ENCODE assay signal across 8 cellular contexts in genomic region chr3:181712505-181713299, GRCh38. TPM values are rescaled to one million over a fixed set of nuclear protein-coding genes. Genes with fewer than 3 reads are reported as not detected.
DNase-seq lines count a peak whose midpoint lies in the region; ATAC-seq and TF ChIP-seq lines count a peak whose summit lies in the region.

No MANE protein-coding gene starts in this region.

- POLR2A ChIA-PET in activated CD8-positive, alpha-beta T cell treated with anti-CD3 and anti-CD28 coated beads for 36 hours (lab: Charles Lee): no interaction called here

- H3K36me3 ChIP-seq in upper lobe of left lung: no peaks in the 10 kb centered on the region

- H3K4me1 ChIP-seq in upper lobe of left lung: peaks cover 22 to 35% (median 27%) of the 10 kb centered on the region in 4 donors

- TF ChIP-seq CTCF in activated CD8-positive, alpha-beta T cell treated with anti-CD3 and anti-CD28 coated beads for 36 hours (IDR thresholded peaks at IDR 0.05): no peak
- TF ChIP-seq CTCF in upper lobe of left lung (IDR thresholded peaks at IDR 0.05): no peak

- H3K4me3 ChIP-seq in upper lobe of left lung: peak overlapping the region in 3 of 4 donors; percentile 22 to 43 (median 42)

- TF ChIP-seq EP300 in upper lobe of left lung (IDR thresholded peaks at IDR 0.05): no peak

- CTCF ChIA-PET in activated CD8-positive, alpha-beta T cell treated with anti-CD3 and anti-CD28 coated beads for 36 hours (lab: Charles Lee): interaction anchor here (1.1 to 2.5 kb wide), 4 partner anchors 10 to 971 kb away, joined by 4 to 10 read pairs (median 6); no protein-coding TSS in a partner anchor
- CTCF ChIA-PET in activated naive CD4-positive, alpha-beta T cell treated with anti-CD3 and anti-CD28 coated beads for 36 hours (lab: Charles Lee): no interaction called here

- WGBS in upper lobe of left lung, 2 donors: 6 to 7% methylated on average over 12 to 62 of the region's 70 CpGs

- TF ChIP-seq POLR2A in upper lobe of left lung (IDR thresholded peaks at IDR 0.05): no peak

- H3K9me3 ChIP-seq in upper lobe of left lung: no peaks in the 10 kb centered on the region

- H3K36me3 Mint-ChIP-seq in activated T-cell treated with anti-CD3 and anti-CD28 coated beads, Interleukin-2, amount 50 U/mL, for 4 hours (ENCODE audit: insufficient read depth): peaks cover 2% of the 10 kb centered on the region
- H3K36me3 Mint-ChIP-seq in activated CD8-positive, alpha-beta T cell treated with anti-CD3 and anti-CD28 coated beads for 36 hours (ENCODE audit: low read depth): peaks cover 3% of the 10 kb centered on the region
- H3K36me3 Mint-ChIP-seq in activated naive CD4-positive, alpha-beta T cell treated with anti-CD3 and anti-CD28 coated beads for 36 hours (ENCODE audit: low read depth): no peaks in the 10 kb centered on the region

- DNase-seq in activated T-cell treated with anti-CD3 and anti-CD28 coated beads, Interleukin-2, amount 50 U/mL, for 4 hours: no peak
- no peak for DNase-seq in activated T-cell treated with anti-CD3 and anti-CD28 coated beads, Interleukin-2, amount 50 U/mL, for 48 hours
- peak; percentile 33 for DNase-seq in activated CD8-positive, alpha-beta T cell treated with anti-CD3 and anti-CD28 coated beads for 36 hours
- no peak for DNase-seq in left colon
- peak in 1 of 2 donors; percentile 84 for DNase-seq in upper lobe of left lung
- no peak for DNase-seq in GM19240 (ENCODE audit: insufficient read length, low spot score)
- no peak for DNase-seq in activated effector memory CD4-positive, alpha-beta T cell treated with anti-CD3 and anti-CD28 coated beads, Interleukin-2, amount 50 U/mL, for 16 hours
- DNase-seq in activated naive CD4-positive, alpha-beta T cell treated with anti-CD3 and anti-CD28 coated beads for 36 hours: no peak

- H3K4me1 Mint-ChIP-seq in activated T-cell treated with anti-CD3 and anti-CD28 coated beads, Interleukin-2, amount 50 U/mL, for 4 hours (ENCODE audit: low read depth): peaks cover 8% of the 10 kb centered on the region
- H3K4me1 Mint-ChIP-seq in activated CD8-positive, alpha-beta T cell treated with anti-CD3 and anti-CD28 coated beads for 36 hours (ENCODE audit: low read depth): peaks cover 5% of the 10 kb centered on the region
- H3K4me1 Mint-ChIP-seq in activated naive CD4-positive, alpha-beta T cell treated with anti-CD3 and anti-CD28 coated beads for 36 hours (ENCODE audit: low read depth): peaks cover 10% of the 10 kb centered on the region

- H3K27ac Mint-ChIP-seq in activated CD8-positive, alpha-beta T cell treated with anti-CD3 and anti-CD28 coated beads for 36 hours: no peak overlapping the region
- no peak overlapping the region for H3K27ac Mint-ChIP-seq in activated naive CD4-positive, alpha-beta T cell treated with anti-CD3 and anti-CD28 coated beads for 36 hours

- peak; percentile 10 to 38 for ATAC-seq in activated T-cell treated with anti-CD3 and anti-CD28 coated beads, Interleukin-2, amount 50 U/mL, for 4 hours
- ATAC-seq in activated CD8-positive, alpha-beta T cell treated with anti-CD3 and anti-CD28 coated beads for 36 hours: peak; percentile 34
- ATAC-seq in left colon: peak; percentile 47
- ATAC-seq in upper lobe of left lung (ENCODE audit: low FRiP score in 2 of 2): peak; percentile 37 to 74

- H3K9me3 Mint-ChIP-seq in activated T-cell treated with anti-CD3 and anti-CD28 coated beads, Interleukin-2, amount 50 U/mL, for 4 hours: peaks cover 9% of the 10 kb centered on the region
- H3K9me3 Mint-ChIP-seq in activated CD8-positive, alpha-beta T cell treated with anti-CD3 and anti-CD28 coated beads for 36 hours: peaks cover 6% of the 10 kb centered on the region
- H3K9me3 Mint-ChIP-seq in activated naive CD4-positive, alpha-beta T cell treated with anti-CD3 and anti-CD28 coated beads for 36 hours: peaks cover 2% of the 10 kb centered on the region

- H3K27me3 ChIP-seq in upper lobe of left lung: peaks cover 0 to 60% (median 36%) of the 10 kb centered on the region in 4 donors

- H3K27ac ChIP-seq in upper lobe of left lung: peak overlapping the region in 1 of 4 donors; percentile 4

- intact Hi-C loops in activated CD8-positive, alpha-beta T cell treated with anti-CD3 and anti-CD28 coated beads for 36 hours (cut with micrococcal nuclease): no loop called here
- intact Hi-C loops in left colon (cut with DNase I, micrococcal nuclease): loop anchor here in 1 of 2 donors (5.0 kb wide), 1 partner anchor 545 kb away; no protein-coding TSS in a partner anchor
- intact Hi-C loops in activated naive CD4-positive, alpha-beta T cell treated with anti-CD3 and anti-CD28 coated beads for 36 hours (cut with micrococcal nuclease): loop anchor here (1.0 kb wide), 1 partner anchor 10 kb away; no protein-coding TSS in a partner anchor

- no peak overlapping the region for H3K4me3 Mint-ChIP-seq in activated T-cell treated with anti-CD3 and anti-CD28 coated beads, Interleukin-2, amount 50 U/mL, for 4 hours
- peak overlapping the region; percentile 5 for H3K4me3 Mint-ChIP-seq in activated CD8-positive, alpha-beta T cell treated with anti-CD3 and anti-CD28 coated beads for 36 hours
- no peak overlapping the region for H3K4me3 Mint-ChIP-seq in activated naive CD4-positive, alpha-beta T cell treated with anti-CD3 and anti-CD28 coated beads for 36 hours

- H3K27me3 Mint-ChIP-seq in activated T-cell treated with anti-CD3 and anti-CD28 coated beads, Interleukin-2, amount 50 U/mL, for 4 hours (ENCODE audit: low read depth): peaks cover 71% of the 10 kb centered on the region
- H3K27me3 Mint-ChIP-seq in activated CD8-positive, alpha-beta T cell treated with anti-CD3 and anti-CD28 coated beads for 36 hours: peaks cover 49% of the 10 kb centered on the region
- H3K27me3 Mint-ChIP-seq in activated naive CD4-positive, alpha-beta T cell treated with anti-CD3 and anti-CD28 coated beads for 36 hours (ENCODE audit: low read depth): peaks cover 57% of the 10 kb centered on the region

RNA-seq across cellular contexts. Expression of gene SOX2, which starts 1.0 kb away (rescaled TPM):
- under 1 TPM in 1 of 3 donors, not detected in 2; 0.08 TPM for total RNA-seq in activated T-cell treated with anti-CD3 and anti-CD28 coated beads, Interleukin-2, amount 50 U/mL, for 4 hours
- total RNA-seq in activated CD8-positive, alpha-beta T cell treated with anti-CD3 and anti-CD28 coated beads for 36 hours: not detected
- total RNA-seq in left colon (under 1 TPM; 0.21 to 0.42 TPM), upper lobe of left lung (10 to 100 TPM in 1 of 6 donors, 1 to 10 TPM in 4, under 1 TPM in 1; 0.57 to 16.4 (median 2.8) TPM)
- total RNA-seq in activated naive CD4-positive, alpha-beta T cell treated with anti-CD3 and anti-CD28 coated beads for 36 hours: not detected
